8 cellular contexts compared by ENCODE assay signal in the genomic region with DNA sequence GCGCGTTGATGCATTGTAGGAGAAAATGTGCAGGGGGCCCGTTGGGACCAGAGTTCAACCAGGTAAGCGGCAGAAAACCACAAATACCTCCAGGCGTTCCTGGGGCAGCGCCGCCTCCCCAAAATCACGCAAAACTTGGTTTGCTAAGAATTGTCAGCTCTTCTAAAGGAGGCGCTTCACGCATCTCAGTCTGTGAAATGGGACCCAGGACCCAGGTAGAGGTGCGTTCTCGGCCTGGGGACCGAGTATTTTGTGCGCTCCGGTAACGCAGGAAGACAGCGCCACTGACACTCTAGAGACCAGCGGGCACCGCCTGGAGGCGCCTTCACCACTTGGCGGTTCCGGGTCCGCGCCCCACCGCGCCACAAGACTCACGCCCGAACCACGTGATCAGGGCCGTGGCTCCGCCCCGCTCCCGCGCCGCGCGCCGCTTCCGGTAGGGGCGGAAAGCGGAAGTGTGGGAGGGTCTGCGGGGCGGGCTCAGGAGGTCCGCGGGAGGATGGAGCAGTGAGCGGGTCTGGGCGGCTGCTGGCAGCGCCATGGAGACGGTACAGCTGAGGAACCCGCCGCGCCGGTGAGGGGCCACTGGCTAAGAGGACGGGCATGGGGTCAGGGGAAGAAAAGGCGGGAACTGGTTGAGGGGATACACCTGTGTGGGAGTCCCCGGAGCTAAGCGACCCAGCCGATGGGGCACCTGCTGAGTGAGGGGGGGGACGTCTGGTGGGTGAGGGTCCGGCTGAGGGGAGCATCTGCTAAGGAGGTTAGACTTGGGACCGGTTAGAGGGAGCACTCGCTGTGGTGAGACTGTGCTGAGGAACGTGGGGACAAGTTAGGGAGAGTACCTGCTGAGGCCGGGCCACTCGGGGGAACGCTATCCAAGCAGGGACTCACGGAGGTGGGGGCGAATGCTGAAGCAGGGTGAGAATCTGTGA. TPM values are rescaled to one million over a fixed set of nuclear protein-coding genes. Genes with fewer than 3 reads are reported as not detected.
DNase-seq lines count a peak whose midpoint lies in the region; ATAC-seq and TF ChIP-seq lines count a peak whose summit lies in the region.

A gene (plus strand): TSS at position 483 of the 932 bp plus-strand sequence. CDS start 57 bp downstream, at position 540.

- H3K36me3 ChIP-seq in right atrium auricular region (no peaks in the 10 kb centered on the region), vagina (no peaks in the 10 kb centered on the region)

- peaks cover 18% of the 10 kb centered on the region for H3K36me3 Mint-ChIP-seq in T-helper 17 cell (ENCODE audit: low read depth)

- H3K27me3 ChIP-seq in right atrium auricular region (no peaks in the 10 kb centered on the region), vagina (no peaks in the 10 kb centered on the region)

- H3K9me3 ChIP-seq in T-helper 17 cell (ENCODE audit: control insufficient read depth, low read length, poor library complexity, severe bottlenecking) (no peaks in the 10 kb centered on the region), right atrium auricular region (no peaks in the 10 kb centered on the region), vagina (no peaks in the 10 kb centered on the region)

- ATAC-seq in HG02885 (IDR thresholded peaks at IDR 0.05; ENCODE audit: poor library complexity, unreplicated experiment) = peak; percentile 74
- ATAC-seq in T-helper 17 cell = peak; percentile 81

- H3K27me3 Mint-ChIP-seq in T-helper 17 cell = no peaks in the 10 kb centered on the region

- intact Hi-C loops in vagina (cut with DNase I) = no loop called here

- H3K4me1 ChIP-seq in right atrium auricular region = peaks cover 0 to 12% of the 10 kb centered on the region in 2 donors
- H3K4me1 ChIP-seq in vagina = peaks cover 37% of the 10 kb centered on the region

- peaks cover 54% of the 10 kb centered on the region for H3K4me1 Mint-ChIP-seq in T-helper 17 cell

- TF ChIP-seq CTCF in right atrium auricular region (IDR thresholded peaks at IDR 0.05) (peak; percentile 25 to 73), vagina (IDR thresholded peaks at IDR 0.05) (peak; percentile 46 to 59 (median 50))

- H3K27ac ChIP-seq in angular gyrus (ENCODE audit: low read depth, low read length) = peak within 1 kb of the TSS; percentile 94
- H3K27ac ChIP-seq in right atrium auricular region = peak within 1 kb of the TSS; percentile 67 to 88
- peak within 1 kb of the TSS; percentile 83 for H3K27ac ChIP-seq in vagina

- H3K4me3 ChIP-seq in right atrium auricular region (peak within 1 kb of the TSS; percentile 77 to 95), vagina (peak within 1 kb of the TSS; percentile 75 to 79)

- H3K4me3 Mint-ChIP-seq in T-helper 17 cell = peak within 1 kb of the TSS; percentile 99

- DNase-seq in NCI-H1694 treated with DMSO at 0.1 percent for 48 hours (lab: John Stamatoyannopoulos, UW) (peak; percentile 82), T-helper 17 cell (peak; percentile 93 to 95 (median 94)), right atrium auricular region (ENCODE audit: low spot score) (peak; percentile 92), putamen (ENCODE audit: low spot score) (peak; percentile 92), vagina (ENCODE audit: extremely low spot score in 2 of 2) (peak; percentile 93 to 98)

- peak; percentile 84 for TF ChIP-seq POLR2A in GM15510 (IDR thresholded peaks at IDR 0.05; ENCODE audit: borderline replicate concordance, extremely low read depth, insufficient read length)
- peak in 1 of 2 donors; percentile 78 for TF ChIP-seq POLR2A in vagina (IDR thresholded peaks at IDR 0.05)

- peak within 1 kb of the TSS; percentile 98 for H3K27ac Mint-ChIP-seq in T-helper 17 cell

RNA-seq across cellular contexts. Expression of the gene that starts here (rescaled TPM):
- total RNA-seq in T-helper 17 cell = 100 to 1,000 TPM; 271 to 280 TPM
- total RNA-seq in right atrium auricular region = 10 to 100 TPM in 1 of 2 donors, 1 to 10 TPM in 1; 7.3 to 12.6 TPM
- total RNA-seq in vagina = 25.8 TPM

Comparison
In these comparisons a context has a peak if more than half of its experiments do, and no peak if none do; other contexts are left out.
1. Peak in every context shown above with its lines: DNase-seq, ATAC-seq, H3K4me3 ChIP-seq and H3K27ac ChIP-seq.
2. RNA of the gene that starts here (total RNA-seq): 271 to 280 TPM in T-helper 17 cell; 25.8 TPM in vagina (single experiment) and 7.3 to 12.6 TPM in right atrium auricular region; every median in the first group is over 10 times any median in the second.